Comparison of ENCODE assay signal across 8 cellular contexts in the genomic region with DNA sequence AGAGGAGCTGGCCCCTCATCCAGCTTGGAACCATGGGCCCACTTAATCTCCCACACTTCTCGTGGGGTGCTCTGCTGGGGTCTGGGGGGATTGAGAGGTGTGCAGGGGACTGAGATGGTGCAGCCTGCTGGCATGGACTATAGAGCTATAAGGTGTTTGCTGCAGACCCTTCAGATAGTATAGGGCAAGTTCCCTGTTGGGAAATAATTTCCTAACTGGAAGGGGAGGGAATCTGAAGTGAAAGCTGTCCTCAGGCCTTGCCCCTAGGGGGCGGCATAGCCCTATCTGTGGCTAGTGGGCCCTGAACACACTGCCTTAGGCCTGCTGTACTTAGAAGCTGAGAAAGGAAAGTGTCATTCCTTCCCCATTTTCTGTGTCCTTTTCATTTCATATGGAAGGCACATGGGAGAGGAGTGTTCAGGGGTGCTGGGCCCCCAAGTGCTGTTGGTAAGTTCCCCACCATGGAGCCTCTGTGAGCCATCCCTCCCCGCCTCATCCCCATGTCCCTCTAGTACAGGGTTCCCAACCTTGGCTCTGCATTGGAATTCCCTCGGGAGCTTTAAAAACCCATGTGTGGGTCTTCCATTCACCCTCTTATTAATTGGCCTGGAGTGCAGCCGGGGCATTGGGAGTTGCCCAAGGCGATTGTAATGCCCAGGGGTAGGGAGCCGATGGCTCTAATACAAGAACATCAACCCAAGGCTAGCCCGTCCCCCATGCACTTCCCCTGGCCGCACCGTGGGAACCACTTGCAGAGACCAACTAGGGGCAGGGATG. TPM values are rescaled to one million over a fixed set of nuclear protein-coding genes. Genes with fewer than 3 reads are reported as not detected.
DNase-seq lines count a peak whose midpoint lies in the region; ATAC-seq and TF ChIP-seq lines count a peak whose summit lies in the region.

No MANE protein-coding gene starts in this region.

- peaks cover 0 to 21% (median 6%) of the 10 kb centered on the region in 4 donors for H3K4me1 ChIP-seq in tibial nerve

- peak; percentile 56 to 70 (median 60) for TF ChIP-seq CTCF in tibial nerve (IDR thresholded peaks at IDR 0.05)

- peaks cover 0 to 29% (median 8%) of the 10 kb centered on the region in 3 donors for H3K36me3 ChIP-seq in tibial nerve

- no peak overlapping the region for H3K27ac ChIP-seq in tibial nerve

- no peak overlapping the region for H3K4me3 ChIP-seq in tibial nerve

- H3K9me3 ChIP-seq in tibial nerve, result no peaks in the 10 kb centered on the region

- DNase-seq in CMK (ENCODE audit: low read depth), result peak; percentile 44
- DNase-seq in HPDE6-E6E7 (ENCODE audit: extremely low spot score), result peak; percentile 85
- peak; percentile 88 for DNase-seq in NCI-H82 (lab: John Stamatoyannopoulos, UW)
- peak; percentile 50 for DNase-seq in activated CD8-positive, alpha-beta memory T cell treated with anti-CD3 and anti-CD28 coated beads, Interleukin-2, amount 50 U/mL, for 4 hours
- peak; percentile 72 for DNase-seq in myocyte (ENCODE audit: low read depth)
- peak in 1 of 2 donors; percentile 47 for DNase-seq in tibial nerve (ENCODE audit: low spot score in 2 of 2)

- WGBS in tibial nerve, 2 donors, result 56 to 60% methylated on average over 8 to 10 of the region's 10 CpGs

- no peaks in the 10 kb centered on the region for H3K27me3 ChIP-seq in tibial nerve

- TF ChIP-seq POLR2A in tibial nerve (IDR thresholded peaks at IDR 0.05), result no peak

- ATAC-seq in esophagus mucosa, result peak; percentile 62
- no peak for ATAC-seq in HG03045 (IDR thresholded peaks at IDR 0.05; ENCODE audit: unreplicated experiment)

- no peak for TF ChIP-seq EP300 in tibial nerve (IDR thresholded peaks at IDR 0.05)

RNA-seq across cellular contexts. Expression of a gene that starts 19.7 kb away (rescaled TPM):
- total RNA-seq in esophagus mucosa (21.4 TPM), myocyte (41.2 and 45.2 TPM in 2 replicates), tibial nerve (10 to 100 TPM; 39.3 to 52.6 (median 48.1) TPM)
- polyA plus RNA-seq in myocyte (2012), result 66.4 TPM

RNA-seq across cellular contexts. Expression of a gene that starts 36.4 kb away (rescaled TPM):
- total RNA-seq in esophagus mucosa (not detected), myocyte (1.3 and 2.5 TPM in 2 replicates), tibial nerve (under 1 TPM in 1 of 4 donors, not detected in 3; 0.59 TPM)
- polyA plus RNA-seq in myocyte (2012), result not detected
